16 cellular contexts compared by ENCODE assay signal in the genomic region with DNA sequence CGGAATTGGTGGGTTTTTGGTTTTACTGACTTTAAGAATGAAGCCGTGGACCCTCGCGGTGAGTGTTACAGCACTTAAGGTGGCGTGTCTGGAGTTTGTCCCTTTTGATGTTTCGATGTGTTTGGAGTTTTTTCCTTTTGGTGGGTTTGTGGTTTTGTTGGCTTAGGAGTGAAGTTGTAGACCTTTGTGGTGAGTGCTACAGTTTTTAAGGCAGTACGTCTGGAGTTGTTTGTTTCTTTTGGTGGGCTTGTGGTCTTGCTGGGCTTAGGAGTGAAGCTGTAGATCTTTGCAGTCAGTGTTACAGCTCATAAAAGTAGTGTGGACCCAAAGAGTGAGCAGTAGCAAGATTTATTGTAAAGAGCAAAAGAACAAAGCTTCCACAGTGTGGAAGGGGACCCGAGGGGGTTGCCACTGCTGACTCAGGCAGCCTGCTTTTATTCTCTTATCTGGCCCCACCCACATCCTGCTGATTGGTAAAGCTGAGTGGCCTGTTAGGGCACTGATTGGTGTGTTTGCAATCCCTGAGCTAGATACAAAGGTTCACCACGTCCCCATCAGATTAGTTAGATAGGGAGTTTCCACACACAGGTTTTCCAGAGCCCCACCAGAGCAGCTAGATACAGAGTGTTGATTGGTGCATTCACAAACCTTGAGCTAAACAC. TPM values are rescaled to one million over a fixed set of nuclear protein-coding genes. Genes with fewer than 3 reads are reported as not detected.
A peak's percentile ranks its signal among the peaks of the same experiment; 100 is the strongest.
DNase-seq lines count a peak whose midpoint lies in the region; ATAC-seq and FAIRE-seq lines count a peak whose summit lies in the region.
"Had no signal": no experiment of that assay in that cellular context is flagged by ENCODE, and none has a peak within 500 bp of the region (broad histone marks: within the 10 kb centered on the region; RNA-seq: fewer than 3 reads in every experiment).

No MANE protein-coding gene starts in this region.

- peaks cover 33% of the 10 kb centered on the region for H3K4me1 ChIP-seq in CD8-positive, alpha-beta memory T cell (ENCODE audit: insufficient read depth, low read length)
- H3K4me1 ChIP-seq: sigmoid colon had no signal

- no peaks in the 10 kb centered on the region for H3K9me3 Mint-ChIP-seq in CD8-positive, alpha-beta memory T cell
- no peaks in the 10 kb centered on the region for H3K9me3 Mint-ChIP-seq in activated naive CD4-positive, alpha-beta T cell treated with anti-CD3 and anti-CD28 coated beads, Interleukin-2, amount 50 U/mL, for 24 hours
- H3K9me3 Mint-ChIP-seq: HFFc6 had no signal

- POLR2A ChIA-PET in CD8-positive, alpha-beta memory T cell (lab: Charles Lee): interaction anchor here (1.1 kb wide), 1 partner anchor 52 kb away, joined by 5 read pairs; the partner anchor contains the start of gene PRPF38B

- no peaks in the 10 kb centered on the region for H3K27me3 ChIP-seq in CD8-positive, alpha-beta memory T cell (ENCODE audit: insufficient read depth, low read length, poor library complexity, severe bottlenecking)
- H3K27me3 ChIP-seq: sigmoid colon had no signal

- H3K4me1 Mint-ChIP-seq in CD8-positive, alpha-beta memory T cell: peaks cover 41 to 47% (median 45%) of the 10 kb centered on the region in 3 donors
- peaks cover 42% of the 10 kb centered on the region for H3K4me1 Mint-ChIP-seq in activated naive CD4-positive, alpha-beta T cell treated with anti-CD3 and anti-CD28 coated beads, Interleukin-2, amount 50 U/mL, for 24 hours

- peak in 4 of 5 donors; percentile 20 to 65 (median 32) for DNase-seq in CD8-positive, alpha-beta memory T cell
- DNase-seq in activated CD4-positive, alpha-beta T cell treated with anti-CD3 and anti-CD28 coated beads, Interleukin-2, amount 50 U/mL, for 1 hour: peak; percentile 24
- DNase-seq in stimulated activated CD4-positive, alpha-beta T cell treated with anti-CD3 and anti-CD28 coated beads, Interleukin-4, amount 100 ng/mL, for 1 hour: peak; percentile 48
- no peak for DNase-seq in HTR-8/SVneo (ENCODE audit: insufficient read length, low spot score)
- no peak for DNase-seq in NCI-H1417 (lab: John Stamatoyannopoulos, UW)
- DNase-seq in inferior parietal cortex (ENCODE audit: extremely low spot score): no peak
- DNase-seq: amniotic stem cell, dermis blood vessel endothelial cell, HFFc6, NCI-H526, sigmoid colon had no signal

- no peak for ATAC-seq in GM21528 (IDR thresholded peaks at IDR 0.05; ENCODE audit: low FRiP score, unreplicated experiment)

- CTCF ChIA-PET in CD8-positive, alpha-beta memory T cell (lab: Charles Lee): interaction anchor here (1.2 to 1.6 kb wide), 3 partner anchors 52 to 128 kb away, joined by 3 to 7 read pairs (median 6); partner anchors contain the start of gene PRPF38B

- no peaks in the 10 kb centered on the region for H3K27me3 Mint-ChIP-seq in CD8-positive, alpha-beta memory T cell
- no peaks in the 10 kb centered on the region for H3K27me3 Mint-ChIP-seq in activated naive CD4-positive, alpha-beta T cell treated with anti-CD3 and anti-CD28 coated beads, Interleukin-2, amount 50 U/mL, for 24 hours

- no peak for FAIRE-seq in HTR-8/SVneo (lab: Jason Lieb, UNC)
- FAIRE-seq: keratinocyte, TTC549 had no signal

- H3K4me3 ChIP-seq in CD8-positive, alpha-beta memory T cell (ENCODE audit: low read length): no peak overlapping the region
- H3K4me3 ChIP-seq: sigmoid colon had no signal

- H3K9me3 ChIP-seq in CD8-positive, alpha-beta memory T cell (ENCODE audit: low read length): no peaks in the 10 kb centered on the region
- H3K9me3 ChIP-seq: sigmoid colon had no signal

- H3K4me3 Mint-ChIP-seq in CD8-positive, alpha-beta memory T cell: peak overlapping the region; percentile 27 to 68 (median 44)
- H3K4me3 Mint-ChIP-seq in activated naive CD4-positive, alpha-beta T cell treated with anti-CD3 and anti-CD28 coated beads, Interleukin-2, amount 50 U/mL, for 24 hours: peak overlapping the region; percentile 31
- H3K4me3 Mint-ChIP-seq: HFFc6 had no signal

- peak overlapping the region; percentile 44 to 90 (median 81) for H3K27ac Mint-ChIP-seq in CD8-positive, alpha-beta memory T cell
- H3K27ac Mint-ChIP-seq in activated naive CD4-positive, alpha-beta T cell treated with anti-CD3 and anti-CD28 coated beads, Interleukin-2, amount 50 U/mL, for 24 hours: peak overlapping the region; percentile 15
- H3K27ac Mint-ChIP-seq: HFFc6 had no signal

- peaks cover 0 to 28% (median 8%) of the 10 kb centered on the region in 3 donors for H3K36me3 Mint-ChIP-seq in CD8-positive, alpha-beta memory T cell
- H3K36me3 Mint-ChIP-seq in activated naive CD4-positive, alpha-beta T cell treated with anti-CD3 and anti-CD28 coated beads, Interleukin-2, amount 50 U/mL, for 24 hours: peaks cover 4% of the 10 kb centered on the region

- H3K27ac ChIP-seq in CD8-positive, alpha-beta memory T cell (ENCODE audit: low read depth, low read length): no peak overlapping the region
- H3K27ac ChIP-seq: sigmoid colon had no signal

- no peaks in the 10 kb centered on the region for H3K36me3 ChIP-seq in CD8-positive, alpha-beta memory T cell (ENCODE audit: insufficient read depth, low read length)

RNA-seq across cellular contexts. Expression of gene HENMT1, which starts 20.9 kb away (rescaled TPM):
- total RNA-seq in CD8-positive, alpha-beta memory T cell: 10 to 100 TPM; 29.6 to 31.3 TPM
- 55.2 TPM for polyA plus RNA-seq in CD8-positive, alpha-beta memory T cell
- total RNA-seq: G401 had no signal

RNA-seq across cellular contexts. Expression of gene PRPF38B, which starts 52.1 kb away (rescaled TPM):
- 10 to 100 TPM; 74.8 to 78.1 TPM for total RNA-seq in CD8-positive, alpha-beta memory T cell
- 32.3 TPM for polyA plus RNA-seq in CD8-positive, alpha-beta memory T cell

Comparison
In these comparisons a context has a peak if more than half of its experiments do, and no peak if none do; other contexts are left out.
1. DNase-seq: peak in CD8-positive, alpha-beta memory T cell (4 of 5), activated CD4-positive, alpha-beta T cell treated with anti-CD3 and anti-CD28 coated beads, Interleukin-2, amount 50 U/mL, for 1 hour (single experiment) and stimulated activated CD4-positive, alpha-beta T cell treated with anti-CD3 and anti-CD28 coated beads, Interleukin-4, amount 100 ng/mL, for 1 hour (single experiment); none in HTR-8/SVneo (single experiment), NCI-H1417 (0 of 3) and inferior parietal cortex (single experiment).